In genomic region chr11:128929991-128930390, GRCh38 we compare ENCODE assay signal across 1 cellular context.
TF ChIP-seq lines count a peak whose summit lies in the region.

No MANE protein-coding gene starts in this region.

TF ChIP-seq in GM23338, 12 proteins besides CTCF, POLR2A, EP300 and RAD21 (continued from another document):
- TF ChIP-seq ETS1 (IDR thresholded peaks at IDR 0.05) (no peak), EZH2phosphoT487 (IDR thresholded peaks at IDR 0.05; ENCODE audit: unreplicated experiment) (no peak), POLR2AphosphoS5 (IDR thresholded peaks at IDR 0.05; ENCODE audit: low read depth) (no peak), CREB1 (CRISPR knock-in tag; IDR thresholded peaks at IDR 0.05; ENCODE audit: low read depth) (no peak), ZNF331 (CRISPR knock-in tag; IDR thresholded peaks at IDR 0.05; ENCODE audit: low read depth) (no peak), JUNB (IDR thresholded peaks at IDR 0.05; ENCODE audit: unreplicated experiment) (no peak), ZNF114 (CRISPR knock-in tag; IDR thresholded peaks at IDR 0.05) (no peak), NANOG (IDR thresholded peaks at IDR 0.05; ENCODE audit: borderline replicate concordance) (no peak), EZH2 (IDR thresholded peaks at IDR 0.05; ENCODE audit: low read depth, unreplicated experiment) (no peak), ZNF462 (CRISPR knock-in tag; IDR thresholded peaks at IDR 0.05) (no peak)
